Comparison of ENCODE assay signal across 1 cellular context in genomic region chr22:50498322-50498861, GRCh38.
TF ChIP-seq lines count a peak whose summit lies in the region.

No MANE protein-coding gene starts in this region.

TF ChIP-seq in HepG2, 621 proteins besides CTCF, POLR2A, EP300 and RAD21 (continues in another document):
- TF ChIP-seq ZNF605 (CRISPR knock-in tag; IDR thresholded peaks at IDR 0.05) (0 out of 2 replicates have a peak, but pooled peaks have one; percentile 58), NR2F6 (IDR thresholded peaks at IDR 0.05) (peak; percentile 73), NR2F6 (CRISPR knock-in tag; IDR thresholded peaks at IDR 0.05) (peak; percentile 75), SMYD3 (CRISPR knock-in tag; IDR thresholded peaks at IDR 0.05) (0 out of 2 replicates have a peak, but pooled peaks have one; percentile 44), ZSCAN5A (CRISPR knock-in tag; IDR thresholded peaks at IDR 0.05; ENCODE audit: borderline replicate concordance) (0 out of 2 replicates have a peak, but pooled peaks have one; percentile 42), ISX (CRISPR knock-in tag; conservative IDR thresholded peaks at IDR 0.05) (no peak), ZNF543 (CRISPR knock-in tag; IDR thresholded peaks at IDR 0.05) (no peak), SALL1 (CRISPR knock-in tag; IDR thresholded peaks at IDR 0.05) (peak; percentile 59), SP4 (CRISPR knock-in tag; IDR thresholded peaks at IDR 0.05) (0 out of 2 replicates have a peak, but pooled peaks have one; percentile 25), ZNF574 (CRISPR knock-in tag; IDR thresholded peaks at IDR 0.05) (peak; percentile 54; the same call in 1 of the 2 replicates), ZNF468 (CRISPR knock-in tag; IDR thresholded peaks at IDR 0.05) (0 out of 2 replicates have a peak, but pooled peaks have one; percentile 13), ARID2 (CRISPR knock-in tag; IDR thresholded peaks at IDR 0.05; ENCODE audit: borderline replicate concordance) (0 out of 2 replicates have a peak, but pooled peaks have one; percentile 34), HNF4G (IDR thresholded peaks at IDR 0.05; ENCODE audit: borderline replicate concordance, low read depth, low read length) (no peak), HNF4G (CRISPR knock-in tag; IDR thresholded peaks at IDR 0.05; ENCODE audit: borderline replicate concordance, low read depth) (0 out of 2 replicates have a peak, but pooled peaks have one; percentile 30), TCF7L2 (IDR thresholded peaks at IDR 0.05; ENCODE audit: low read depth, low read length) (no peak), ZNF83 (CRISPR knock-in tag; IDR thresholded peaks at IDR 0.05; ENCODE audit: borderline replicate concordance) (no peak), ZBTB34 (CRISPR knock-in tag; IDR thresholded peaks at IDR 0.05) (0 out of 2 replicates have a peak, but pooled peaks have one; percentile 31), SMAD3 (CRISPR knock-in tag; IDR thresholded peaks at IDR 0.05) (0 out of 2 replicates have a peak, but pooled peaks have one; percentile 34), AGO2 (optimal IDR thresholded peaks at IDR 0.05; ENCODE audit: low read depth, low read length) (no peak), PRDM15 (CRISPR knock-in tag; IDR thresholded peaks at IDR 0.05) (no peak), POLR2AphosphoS2 (IDR thresholded peaks at IDR 0.05; ENCODE audit: low read depth, low read length) (no peak), ZFP91 (CRISPR knock-in tag; IDR thresholded peaks at IDR 0.05; ENCODE audit: borderline replicate concordance) (peak; percentile 47; the same call in 1 of the 2 replicates), UBTF (CRISPR knock-in tag; IDR thresholded peaks at IDR 0.05) (peak; percentile 24), CHD2 (IDR thresholded peaks at IDR 0.05; ENCODE audit: low read depth, low read length) (no peak), RXRB (CRISPR knock-in tag; IDR thresholded peaks at IDR 0.05; ENCODE audit: borderline replicate concordance) (0 out of 2 replicates have a peak, but pooled peaks have one; percentile 19), TFDP2 (CRISPR knock-in tag; IDR thresholded peaks at IDR 0.05) (peak; percentile 14; the same call in 1 of the 2 replicates), ZSCAN30 (CRISPR knock-in tag; IDR thresholded peaks at IDR 0.05) (no peak), U2AF1 (optimal IDR thresholded peaks at IDR 0.05; ENCODE audit: low read depth, low read length) (no peak), ARID4A (CRISPR knock-in tag; IDR thresholded peaks at IDR 0.05; ENCODE audit: borderline replicate concordance) (peak; percentile 66; the same call in 1 of the 2 replicates), TFDP1 (CRISPR knock-in tag; IDR thresholded peaks at IDR 0.05; ENCODE audit: borderline replicate concordance) (no peak), ZMAT3 (CRISPR knock-in tag; conservative IDR thresholded peaks at IDR 0.05) (0 out of 2 replicates have a peak, but pooled peaks have one; percentile 41), ZNF775 (CRISPR knock-in tag; IDR thresholded peaks at IDR 0.05; ENCODE audit: borderline replicate concordance) (no peak), KAT7 (CRISPR knock-in tag; IDR thresholded peaks at IDR 0.05; ENCODE audit: borderline replicate concordance) (no peak; the same call in 1 of the 2 replicates), SMC3 (IDR thresholded peaks at IDR 0.05; ENCODE audit: low read length) (peak; percentile 66; the same call in 1 of the 2 replicates), THAP11 (CRISPR knock-in tag; IDR thresholded peaks at IDR 0.05) (peak; percentile 44; the same call in 1 of the 2 replicates), YY1 (IDR thresholded peaks at IDR 0.05; ENCODE audit: insufficient read depth, insufficient replicate concordance, low read depth, low read length) (peak; percentile 17), GTF2F1 (IDR thresholded peaks at IDR 0.05; ENCODE audit: low read length) (no peak), ZSCAN22 (CRISPR knock-in tag; IDR thresholded peaks at IDR 0.05) (no peak), NR2C2 (CRISPR knock-in tag; IDR thresholded peaks at IDR 0.05; ENCODE audit: borderline replicate concordance) (peak; percentile 44)
